In the genomic region with DNA sequence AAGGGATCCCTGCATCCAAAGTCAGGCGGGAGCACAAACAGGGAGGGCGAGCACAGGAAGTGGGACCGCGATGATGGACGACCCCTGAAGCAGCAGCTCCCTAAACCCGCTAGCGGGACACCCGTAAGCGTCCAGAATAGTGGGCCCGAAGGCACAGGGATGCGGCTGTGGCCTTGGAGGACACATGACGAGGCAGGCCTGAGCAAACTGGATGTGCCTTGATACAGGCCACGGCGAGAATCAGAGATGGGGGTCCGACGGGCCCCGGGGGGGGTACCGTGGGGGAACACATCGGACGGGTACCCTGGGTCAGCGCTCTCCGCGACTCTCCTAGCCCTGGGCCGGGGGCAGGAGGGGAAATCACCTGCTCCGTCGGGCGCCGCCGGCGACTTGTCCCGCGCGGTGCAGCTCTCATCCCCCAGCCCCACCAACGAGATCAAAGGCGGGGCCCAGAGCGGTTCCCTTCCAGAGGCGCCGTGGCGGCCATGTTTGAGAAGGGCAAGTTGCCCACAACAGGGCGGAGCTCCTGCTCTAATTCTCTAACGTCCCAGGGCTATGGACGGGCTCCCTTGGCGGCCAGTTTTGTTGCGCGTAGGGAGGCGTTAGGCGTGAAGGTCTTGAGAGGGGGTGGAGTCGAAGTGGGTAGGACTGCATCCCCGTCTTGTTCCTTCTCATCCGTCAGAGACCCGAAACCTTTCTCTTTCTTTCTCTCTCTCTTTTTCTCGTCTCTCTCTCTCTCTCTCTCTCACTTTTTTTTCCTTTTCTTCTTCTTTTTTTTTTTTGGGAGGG, we compare ENCODE assay signal across 8 cellular contexts. TPM values are rescaled to one million over a fixed set of nuclear protein-coding genes. Genes with fewer than 3 reads are reported as not detected.
DNase-seq lines count a peak whose midpoint lies in the region; ATAC-seq and TF ChIP-seq lines count a peak whose summit lies in the region.

A gene with protein sequence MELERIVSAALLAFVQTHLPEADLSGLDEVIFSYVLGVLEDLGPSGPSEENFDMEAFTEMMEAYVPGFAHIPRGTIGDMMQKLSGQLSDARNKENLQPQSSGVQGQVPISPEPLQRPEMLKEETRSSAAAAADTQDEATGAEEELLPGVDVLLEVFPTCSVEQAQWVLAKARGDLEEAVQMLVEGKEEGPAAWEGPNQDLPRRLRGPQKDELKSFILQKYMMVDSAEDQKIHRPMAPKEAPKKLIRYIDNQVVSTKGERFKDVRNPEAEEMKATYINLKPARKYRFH (minus strand): TSS at position 413 of the 789 bp plus-strand sequence. CDS start 7,386 bp downstream, outside the sequence.

- peak within 1 kb of the TSS; percentile 93 for H3K27ac Mint-ChIP-seq in activated T-helper 17 cell treated with anti-CD3 and anti-CD28 coated beads, Interleukin-2, amount 50 U/mL, for 72 hours
- H3K27ac Mint-ChIP-seq in naive thymus-derived CD8-positive, alpha-beta T cell, result peak within 1 kb of the TSS; percentile 89 to 99 (median 96)

- peaks cover 2% of the 10 kb centered on the region for H3K36me3 Mint-ChIP-seq in activated T-helper 17 cell treated with anti-CD3 and anti-CD28 coated beads, Interleukin-2, amount 50 U/mL, for 72 hours (ENCODE audit: low read depth)
- H3K36me3 Mint-ChIP-seq in naive thymus-derived CD8-positive, alpha-beta T cell, result no peaks in the 10 kb centered on the region

- peak within 1 kb of the TSS; percentile 84 for H3K27ac ChIP-seq in RWPE1

- peak within 1 kb of the TSS; percentile 68 for H3K4me3 ChIP-seq in LNCaP clone FGC (ENCODE audit: low read depth, low read length)

- H3K4me3 Mint-ChIP-seq in activated T-helper 17 cell treated with anti-CD3 and anti-CD28 coated beads, Interleukin-2, amount 50 U/mL, for 72 hours, result peak within 1 kb of the TSS; percentile 93
- H3K4me3 Mint-ChIP-seq in naive thymus-derived CD8-positive, alpha-beta T cell, result peak within 1 kb of the TSS; percentile 89 to 97 (median 94)

- DNase-seq in EH (ENCODE audit: low read depth), result peak; percentile 97
- DNase-seq in GOT3 (lab: John Stamatoyannopoulos, UW), result peak; percentile 84
- DNase-seq in LNCaP clone FGC (ENCODE audit: low read depth), result peak; percentile 90
- DNase-seq in RWPE1 (ENCODE audit: low spot score), result peak; percentile 95
- DNase-seq in fibroblast of gingiva (ENCODE audit: low read depth), result peak; percentile 97
- peak; percentile 87 to 97 (median 92) for DNase-seq in naive thymus-derived CD8-positive, alpha-beta T cell
- DNase-seq in stimulated activated naive CD4-positive, alpha-beta T cell treated with Interleukin-2 at 50 U/mL for 16 hours (lab: John Stamatoyannopoulos, UW), result peak; percentile 93

- peaks cover 30% of the 10 kb centered on the region for H3K4me1 Mint-ChIP-seq in activated T-helper 17 cell treated with anti-CD3 and anti-CD28 coated beads, Interleukin-2, amount 50 U/mL, for 72 hours
- H3K4me1 Mint-ChIP-seq in naive thymus-derived CD8-positive, alpha-beta T cell, result peaks cover 29 to 57% (median 54%) of the 10 kb centered on the region in 4 donors

- H3K27me3 Mint-ChIP-seq in activated T-helper 17 cell treated with anti-CD3 and anti-CD28 coated beads, Interleukin-2, amount 50 U/mL, for 72 hours, result no peaks in the 10 kb centered on the region
- H3K27me3 Mint-ChIP-seq in naive thymus-derived CD8-positive, alpha-beta T cell, result peaks cover 0 to 2% (median 0%) of the 10 kb centered on the region in 5 donors

- no peaks in the 10 kb centered on the region for H3K9me3 Mint-ChIP-seq in activated T-helper 17 cell treated with anti-CD3 and anti-CD28 coated beads, Interleukin-2, amount 50 U/mL, for 72 hours
- H3K9me3 Mint-ChIP-seq in naive thymus-derived CD8-positive, alpha-beta T cell, result no peaks in the 10 kb centered on the region

- ATAC-seq in activated T-helper 17 cell treated with anti-CD3 and anti-CD28 coated beads, Interleukin-2, amount 50 U/mL, for 72 hours (replicated peaks), result peak; percentile 96
- peak; percentile 89 to 91 for ATAC-seq in naive thymus-derived CD8-positive, alpha-beta T cell

- no peak for TF ChIP-seq CTCF in LNCaP clone FGC (IDR thresholded peaks at IDR 0.05; ENCODE audit: control insufficient read depth, extremely low read depth, insufficient read depth)
- no peak for TF ChIP-seq CTCF in RWPE1 (conservative IDR thresholded peaks at IDR 0.05; ENCODE audit: low read depth)

- CTCF ChIA-PET in RWPE1 (lab: Yijun Ruan, JAX), result interaction anchor here (0.6 to 1.7 kb wide), 9 partner anchors 9 to 377 kb away, joined by 3 to 8 read pairs (median 3); no protein-coding TSS in a partner anchor

- POLR2A ChIA-PET in RWPE1 (lab: Yijun Ruan, JAX; ENCODE audit: low non-redundant PET), result interaction anchor here (0.6 to 1.4 kb wide), 4 partner anchors 9 to 18 kb away, joined by 3 to 12 read pairs (median 4); partner anchors contain the start of gene C10orf95
- POLR2A ChIA-PET in naive thymus-derived CD8-positive, alpha-beta T cell (lab: Charles Lee), result interaction anchor here (0.6 to 7.5 kb wide), 25 partner anchors 8 to 1400 kb away, joined by 3 to 184 read pairs (median 5); partner anchors contain the start of genes ACTR1A, C10orf95, FBXL15 and GBF1

RNA-seq across cellular contexts. Expression of the gene that starts here (rescaled TPM):
- total RNA-seq in activated T-helper 17 cell treated with anti-CD3 and anti-CD28 coated beads, Interleukin-2, amount 50 U/mL, for 72 hours, result 10 to 100 TPM; 53.3 to 58.5 TPM
- 10 to 100 TPM; 36.5 to 41.7 TPM for total RNA-seq in naive thymus-derived CD8-positive, alpha-beta T cell
- polyA plus RNA-seq in naive thymus-derived CD8-positive, alpha-beta T cell, result 10 to 100 TPM; 60.6 to 76.9 (median 70.8) TPM

Comparison
In these comparisons a context has a peak if more than half of its experiments do, and no peak if none do; other contexts are left out.
1. Peak in every context shown above with its lines: DNase-seq, ATAC-seq, H3K4me3 ChIP-seq and H3K27ac ChIP-seq.